Comparison of ENCODE assay signal across 6 cellular contexts in genomic region chr14:22829076-22829660, GRCh38. TPM values are rescaled to one million over a fixed set of nuclear protein-coding genes. Genes with fewer than 3 reads are reported as not detected.
DNase-seq lines count a peak whose midpoint lies in the region; TF ChIP-seq lines count a peak whose summit lies in the region.
"Not testable (repeated sequence)": the region's sequence is repeated elsewhere in the genome, so short reads cannot be mapped to it uniquely, and the experiment has no call there.

No MANE protein-coding gene starts in this region.

- TF ChIP-seq EP300 in SK-N-SH (IDR thresholded peaks at IDR 0.05; ENCODE audit: borderline replicate concordance in 1 of 2, low read depth in 1 of 2, low read length in 1 of 2) = not testable (repeated sequence)

- not testable (repeated sequence) for H2BK120ac ChIP-seq in H9 (ENCODE audit: low read depth, low read length, poor library complexity, severe bottlenecking)

- H3K9ac ChIP-seq in H9 (ENCODE audit: extremely low read depth, insufficient read length, low read length) (peak overlapping the region; percentile 81), SK-N-SH (peak overlapping the region; percentile 84)

- not testable (repeated sequence) for H2BK15ac ChIP-seq in H9 (ENCODE audit: low read depth, low read length)

- H4K91ac ChIP-seq in H9 (ENCODE audit: insufficient read length, low read depth, low read length) = not testable (repeated sequence)

- POLR2A ChIA-PET in SK-N-SH (lab: Yijun Ruan, JAX) = interaction anchor here (0.7 kb wide), 1 partner anchor 20 kb away, joined by 5 read pairs; no protein-coding TSS in a partner anchor

- peaks cover 19 to 30% of the 10 kb centered on the region in 2 experiments for H3K4me1 Mint-ChIP-seq in H9
- H3K4me1 Mint-ChIP-seq in brain = peaks cover 29% of the 10 kb centered on the region

- peak overlapping the region; percentile 75 to 87; a peak in 2 of 4 replicates for H3K4me3 ChIP-seq in SK-N-SH (ENCODE audit: low read depth in 2 of 2, low read length in 1 of 2)
- H3K4me3 ChIP-seq in right atrium auricular region = peak overlapping the region; percentile 74 to 84
- H3K4me3 ChIP-seq in neutrophil (ENCODE audit: low read depth in 1 of 2, low read length in 1 of 2) = peak overlapping the region; percentile 75 to 81
- peak overlapping the region; percentile 56 to 71 for H3K4me3 ChIP-seq in uterus

- H3K27ac Mint-ChIP-seq in H9 = peak overlapping the region; percentile 92 to 99 (median 97)
- H3K27ac Mint-ChIP-seq in brain = peak overlapping the region; percentile 95 to 99 (median 98)

- CTCF ChIA-PET in SK-N-SH (lab: Yijun Ruan, JAX) = interaction anchor here (1.4 to 19.1 kb wide), 4 partner anchors 12 to 259 kb away, joined by 3 to 472 read pairs (median 8); no protein-coding TSS in a partner anchor

- TF ChIP-seq CTCF in H9 (conservative IDR thresholded peaks at IDR 0.05); SK-N-SH (IDR thresholded peaks at IDR 0.05); brain (conservative IDR thresholded peaks at IDR 0.05); right atrium auricular region (IDR thresholded peaks at IDR 0.05); neutrophil (IDR thresholded peaks at IDR 0.05); uterus (IDR thresholded peaks at IDR 0.05): not testable (repeated sequence)

- H3K18ac ChIP-seq in H9 (ENCODE audit: insufficient read length, low read depth, low read length) = peak overlapping the region; percentile 92

- not testable (repeated sequence) for H2BK12ac ChIP-seq in H9 (ENCODE audit: insufficient read length, low read depth, low read length)

- H3K56ac ChIP-seq in H9 (ENCODE audit: insufficient read length, low read depth, low read length) = not testable (repeated sequence)

- no CpG with 5 or more reads among the region's 12 CpGs for WGBS in H9 (ENCODE audit: extremely low coverage, insufficient read length, low lambda C conversion rate)
- WGBS in SK-N-SH (ENCODE audit: low lambda C conversion rate) = 84% methylated on average over 12 of the region's 12 CpGs

- peak overlapping the region; percentile 99 for H4K5ac ChIP-seq in H9 (ENCODE audit: insufficient read length, low read depth, low read length)

- not testable (repeated sequence) for H4K8ac ChIP-seq in H9 (replicated peaks; ENCODE audit: insufficient read length, low read depth, low read length)

- H2AFZ ChIP-seq in H9 (ENCODE audit: low read length) = peak overlapping the region; percentile 85
- peak overlapping the region; percentile 97 for H2AFZ ChIP-seq in SK-N-SH (ENCODE audit: low read depth)

- H3K27me3 ChIP-seq in H9 (ENCODE audit: insufficient read depth, low read length); SK-N-SH (ENCODE audit: insufficient read depth); right atrium auricular region; neutrophil; uterus: not testable (repeated sequence)

- not testable (repeated sequence) for H3K9me3 Mint-ChIP-seq in H9, brain

- peak overlapping the region; percentile 96 for H3K4me3 Mint-ChIP-seq in H9
- H3K4me3 Mint-ChIP-seq in brain = peak overlapping the region; percentile 90 to 94 (median 92)

- not testable (repeated sequence) for H2BK20ac ChIP-seq in H9 (ENCODE audit: low read depth, low read length, poor library complexity, severe bottlenecking)

- not testable (repeated sequence) for H2AK5ac ChIP-seq in H9 (ENCODE audit: insufficient read length, low read length)

- H3K27ac ChIP-seq in H9 (ENCODE audit: insufficient read length, low read depth, low read length) (peak overlapping the region; percentile 59), SK-N-SH (ENCODE audit: low read depth in 2 of 2, low read length in 1 of 2) (peak overlapping the region; percentile 45 to 62; a peak in 2 of 4 replicates), right atrium auricular region (peak overlapping the region; percentile 75 to 78), neutrophil (peak overlapping the region; percentile 87), uterus (peak overlapping the region; percentile 69 to 74)

- not testable (repeated sequence) for H3K23me2 ChIP-seq in H9 (ENCODE audit: insufficient read length, low read depth, low read length, poor library complexity, severe bottlenecking)

- peak overlapping the region; percentile 92 for H3K4me2 ChIP-seq in H9 (ENCODE audit: insufficient read depth, insufficient read length, low read length)
- H3K4me2 ChIP-seq in SK-N-SH = peak overlapping the region; percentile 83

- H3K27me3 Mint-ChIP-seq in H9 (ENCODE audit: low read depth) = not testable (repeated sequence)
- H3K27me3 Mint-ChIP-seq in brain = peaks cover 13% of the 10 kb centered on the region

- H3K9me2 ChIP-seq in SK-N-SH = not testable (repeated sequence)

- DNase-seq in H9; SK-N-SH; right atrium auricular region (ENCODE audit: low spot score); uterus: not testable (repeated sequence)

- H3T11ph ChIP-seq in H9 (ENCODE audit: low read length) = not testable (repeated sequence)

- H2BK5ac ChIP-seq in H9 (ENCODE audit: insufficient read length, low read length) = peak overlapping the region; percentile 57

- H3K79me1 ChIP-seq in H9 (ENCODE audit: insufficient read depth, low read depth, low read length, poor library complexity, severe bottlenecking) = not testable (repeated sequence)

- H3K36me3 ChIP-seq in SK-N-SH (replicated peaks in 1 of 2; ENCODE audit: control insufficient read depth in 1 of 2, insufficient read depth in 2 of 2, low read length in 1 of 2) (peaks cover 10 to 21% of the 10 kb centered on the region in 2 experiments), neutrophil (peaks cover 11% of the 10 kb centered on the region)
- H3K36me3 ChIP-seq in right atrium auricular region, uterus: not testable (repeated sequence)

- not testable (repeated sequence) for H3K4ac ChIP-seq in H9 (ENCODE audit: low read depth, low read length)

- not testable (repeated sequence) for TF ChIP-seq POLR2A in uterus (IDR thresholded peaks at IDR 0.05)

- H3K4me1 ChIP-seq in H9 (ENCODE audit: insufficient read depth, low read length); SK-N-SH (ENCODE audit: control insufficient read depth in 1 of 2, insufficient read depth in 2 of 2, low read depth in 1 of 2, low read length in 1 of 2); right atrium auricular region; uterus: not testable (repeated sequence)
- H3K4me1 ChIP-seq in neutrophil (ENCODE audit: control insufficient read depth in 1 of 2, insufficient read depth in 1 of 2, low read depth in 1 of 2, low read length in 1 of 2) = peaks cover 22 to 23% of the 10 kb centered on the region in 2 experiments

- not testable (repeated sequence) for H3K79me2 ChIP-seq in H9 (ENCODE audit: insufficient read depth, low read length)
- peaks cover 23% of the 10 kb centered on the region for H3K79me2 ChIP-seq in SK-N-SH (ENCODE audit: insufficient read depth)

- H3F3A ChIP-seq in SK-N-SH (replicated peaks; ENCODE audit: insufficient read depth) = not testable (repeated sequence)

- not testable (repeated sequence) for H3K9me3 ChIP-seq in H9 (ENCODE audit: control insufficient read depth, low read depth, low read length); SK-N-SH; right atrium auricular region; neutrophil; uterus

- H3K36me3 Mint-ChIP-seq in H9 (ENCODE audit: insufficient read depth in 1 of 3, low read depth in 3 of 3) = peaks cover 14 to 31% (median 28%) of the 10 kb centered on the region in 3 experiments
- peaks cover 26% of the 10 kb centered on the region for H3K36me3 Mint-ChIP-seq in brain

- H3K14ac ChIP-seq in H9 (ENCODE audit: insufficient read depth, low read length) = peak overlapping the region; percentile 89; the same call in 1 of the 2 replicates

- intact Hi-C loops in uterus (cut with DNase I; ENCODE audit: low total_unique reads) = not testable (repeated sequence)

- not testable (repeated sequence) for TF ChIP-seq RAD21 in SK-N-SH (IDR thresholded peaks at IDR 0.05; ENCODE audit: low read length)

- H4K20me1 ChIP-seq in H9 (ENCODE audit: control insufficient read depth, insufficient read depth, insufficient read length); SK-N-SH (ENCODE audit: insufficient read depth): not testable (repeated sequence)

- H3K23ac ChIP-seq in H9 (ENCODE audit: insufficient read length, low read depth, low read length) = not testable (repeated sequence)

RNA-seq across cellular contexts. Expression of gene MRPL52, which starts 0.5 kb away (rescaled TPM):
- 174 and 190 TPM in 2 replicates for total RNA-seq in H9 (2021)
- polyA plus RNA-seq in SK-N-SH (2012; rRNA removed) = 80.8 and 116 TPM in 2 replicates
- polyA plus RNA-seq in SK-N-SH (2012; cell fraction: cytosol; rRNA removed) = 80.2 and 80.7 TPM in 2 replicates
- polyA plus RNA-seq in SK-N-SH (2012; cell fraction: nucleus; rRNA removed) = 58.5 and 71.9 TPM in 2 replicates
- polyA plus RNA-seq in brain (ENCODE audit: insufficient read depth, low read depth, low replicate concordance) = 160 TPM
- 100 to 1,000 TPM in 1 of 2 donors, 10 to 100 TPM in 1; 59.4 to 168 TPM for total RNA-seq in right atrium auricular region
- total RNA-seq in uterus = 100 to 1,000 TPM in 1 of 4 donors, 10 to 100 TPM in 3; 14.3 to 255 (median 35.3) TPM

RNA-seq across cellular contexts. Expression of gene MMP14, which starts 7.2 kb away (rescaled TPM):
- total RNA-seq in H9 (2021) = 56.5 and 60.3 TPM in 2 replicates
- polyA plus RNA-seq in SK-N-SH (2012; rRNA removed) = 139 and 142 TPM in 2 replicates
- polyA plus RNA-seq in SK-N-SH (2012; cell fraction: cytosol; rRNA removed) = 63.7 and 87.9 TPM in 2 replicates
- 217 and 306 TPM in 2 replicates for polyA plus RNA-seq in SK-N-SH (2012; cell fraction: nucleus; rRNA removed)
- polyA plus RNA-seq in brain (ENCODE audit: insufficient read depth, low read depth, low replicate concordance) = 59.7 TPM
- 10 to 100 TPM; 29.1 to 58.0 TPM for total RNA-seq in right atrium auricular region
- total RNA-seq in uterus = 100 to 1,000 TPM in 3 of 4 donors, 10 to 100 TPM in 1; 66.6 to 233 (median 172) TPM

RNA-seq across cellular contexts. Expression of gene SLC7A7, which starts 13.9 kb away (rescaled TPM):
- total RNA-seq in H9 (2021) = 2.5 and 3.1 TPM in 2 replicates
- polyA plus RNA-seq in SK-N-SH (2012; rRNA removed) = 0.19 and 0.30 TPM in 2 replicates
- polyA plus RNA-seq in SK-N-SH (2012; cell fraction: cytosol; rRNA removed) = 0.08 and 0.30 TPM in 2 replicates
- polyA plus RNA-seq in SK-N-SH (2012; cell fraction: nucleus; rRNA removed) = 0.48 and 1.1 TPM in 2 replicates
- polyA plus RNA-seq in brain (ENCODE audit: insufficient read depth, low read depth, low replicate concordance) = 2.7 TPM
- 10 to 100 TPM in 1 of 2 donors, 1 to 10 TPM in 1; 9.9 to 28.5 TPM for total RNA-seq in right atrium auricular region
- 10 to 100 TPM in 1 of 4 donors, 1 to 10 TPM in 3; 2.8 to 15.6 (median 6.8) TPM for total RNA-seq in uterus

RNA-seq across cellular contexts. Expression of gene LRP10, which starts 42.4 kb away (rescaled TPM):
- total RNA-seq in H9 (2021) (12.7 and 13.3 TPM in 2 replicates), right atrium auricular region (100 to 1,000 TPM in 1 of 2 donors, 10 to 100 TPM in 1; 54.2 to 144 TPM), uterus (100 to 1,000 TPM in 1 of 4 donors, 10 to 100 TPM in 3; 27.4 to 140 (median 37.5) TPM)
- polyA plus RNA-seq in SK-N-SH (2012; rRNA removed) (87.8 and 117 TPM in 2 replicates), brain (ENCODE audit: insufficient read depth, low read depth, low replicate concordance) (51.6 TPM)
- 37.3 and 79.1 TPM in 2 replicates for polyA plus RNA-seq in SK-N-SH (2012; cell fraction: cytosol; rRNA removed)
- polyA plus RNA-seq in SK-N-SH (2012; cell fraction: nucleus; rRNA removed) = 78.8 and 101 TPM in 2 replicates

RNA-seq across cellular contexts. Expression of gene REM2, which starts 53.9 kb away (rescaled TPM):
- total RNA-seq in H9 (2021) (1.2 and 1.4 TPM in 2 replicates), right atrium auricular region (not detected), uterus (1 to 10 TPM in 1 of 4 donors, under 1 TPM in 1, not detected in 2; 0.83 to 1.6 TPM)
- polyA plus RNA-seq in SK-N-SH (2012; rRNA removed) (0.26 and 0.36 TPM in 2 replicates), brain (ENCODE audit: insufficient read depth, low read depth, low replicate concordance) (9.3 TPM)
- 0.12 and 0.17 TPM in 2 replicates for polyA plus RNA-seq in SK-N-SH (2012; cell fraction: cytosol; rRNA removed)
- 1.2 TPM in 2 replicates for polyA plus RNA-seq in SK-N-SH (2012; cell fraction: nucleus; rRNA removed)
